9 cellular contexts compared by ENCODE assay signal in genomic region chr10:101161494-101162299, GRCh38. TPM values are rescaled to one million over a fixed set of nuclear protein-coding genes. Genes with fewer than 3 reads are reported as not detected.
DNase-seq lines count a peak whose midpoint lies in the region; ATAC-seq and TF ChIP-seq lines count a peak whose summit lies in the region.
"Had no signal": no experiment of that assay in that cellular context is flagged by ENCODE, and none has a peak within 500 bp of the region (broad histone marks: within the 10 kb centered on the region; RNA-seq: fewer than 3 reads in every experiment).

No MANE protein-coding gene starts in this region.

- TF ChIP-seq POLR2A in uterus (IDR thresholded peaks at IDR 0.05) = no peak

- H3K36me3 ChIP-seq in GM06990 (ENCODE audit: control insufficient read depth, insufficient read depth, low read length) = no peaks in the 10 kb centered on the region
- no peaks in the 10 kb centered on the region for H3K36me3 ChIP-seq in adipocyte (ENCODE audit: control insufficient read depth, insufficient read depth, low read length, severe bottlenecking)
- no peaks in the 10 kb centered on the region for H3K36me3 ChIP-seq in uterus

- no peak overlapping the region for H3K4me3 ChIP-seq in GM06990 (replicated peaks; ENCODE audit: low read depth, low read length)
- peak overlapping the region; percentile 80 for H3K4me3 ChIP-seq in adipocyte (ENCODE audit: low read length)
- no peak overlapping the region for H3K4me3 ChIP-seq in uterus

- DNase-seq in GM06990 (ENCODE audit: extremely low read depth, insufficient read length) = no peak
- peak; percentile 42 for DNase-seq in MV-4-11 (lab: John Stamatoyannopoulos, UW)
- peak; percentile 74 for DNase-seq in SW480 (ENCODE audit: low spot score)
- DNase-seq in adipocyte (ENCODE audit: low read depth) = peak; percentile 88
- DNase-seq in left cardiac atrium = peak; percentile 67
- DNase-seq in putamen (ENCODE audit: low spot score) = peak; percentile 56
- peak; percentile 57 to 61 for DNase-seq in uterus

- H3K9me3 ChIP-seq in adipocyte (ENCODE audit: control insufficient read depth, low read length) (peaks cover 5% of the 10 kb centered on the region), uterus (no peaks in the 10 kb centered on the region)

- H3K27ac ChIP-seq in uterus = no peak overlapping the region

- ATAC-seq in left cardiac atrium (peak; percentile 90 to 91), GM18861 (IDR thresholded peaks at IDR 0.05; ENCODE audit: unreplicated experiment) (no peak)

- peaks cover 4% of the 10 kb centered on the region for H3K4me1 ChIP-seq in adipocyte (ENCODE audit: control insufficient read depth, insufficient read depth, low read length)
- no peaks in the 10 kb centered on the region for H3K4me1 ChIP-seq in uterus

- peaks cover 2% of the 10 kb centered on the region for H3K27me3 ChIP-seq in GM06990 (replicated peaks; ENCODE audit: control insufficient read depth, insufficient read depth, low read length)
- H3K27me3 ChIP-seq in adipocyte (replicated peaks; ENCODE audit: control insufficient read depth, insufficient read depth, low read length) = peaks cover 84% of the 10 kb centered on the region
- no peaks in the 10 kb centered on the region for H3K27me3 ChIP-seq in uterus

- TF ChIP-seq CTCF in GM06990 (IDR thresholded peaks at IDR 0.05; ENCODE audit: insufficient read depth, low read length, poor library complexity, severe bottlenecking) = peak; percentile 94
- peak; percentile 77 to 91 (median 86) for TF ChIP-seq CTCF in uterus (IDR thresholded peaks at IDR 0.05)

- peak overlapping the region; percentile 10 for H3K9ac ChIP-seq in adipocyte (ENCODE audit: low read length)

- intact Hi-C loops in left cardiac atrium (cut with DNase I) = loop anchor here in 1 of 2 donors (10.0 kb wide), 1 partner anchor 413 kb away; no protein-coding TSS in a partner anchor
- intact Hi-C loops in uterus (cut with DNase I; ENCODE audit: low total_unique reads) = no loop called here

RNA-seq across cellular contexts. Expression of gene TLX1, which starts 30.6 kb away (rescaled TPM):
- total RNA-seq in left cardiac atrium (under 1 TPM in 1 of 2 donors, not detected in 1; 0.21 TPM), uterus (not detected)
- total RNA-seq: temporal lobe had no signal
